Comparison of ENCODE assay signal across 11 cellular contexts in genomic region chr9:78130004-78130403, GRCh38.
DNase-seq lines count a peak whose midpoint lies in the region; ATAC-seq and TF ChIP-seq lines count a peak whose summit lies in the region.
"Had no signal": no experiment of that assay in that cellular context is flagged by ENCODE, and none has a peak within 500 bp of the region (broad histone marks: within the 10 kb centered on the region; RNA-seq: fewer than 3 reads in every experiment).

No MANE protein-coding gene starts in this region.

- no peaks in the 10 kb centered on the region for H4K20me1 ChIP-seq in mammary epithelial cell (ENCODE audit: insufficient read depth, low read length)

- no peak overlapping the region for H3K4me3 Mint-ChIP-seq in activated CD8-positive, alpha-beta memory T cell treated with anti-CD3 and anti-CD28 coated beads, Interleukin-2, amount 10 ng/mL, durations not matched to agents 7 days and 5 days

- peaks cover 4% of the 10 kb centered on the region for H3K4me1 ChIP-seq in mammary epithelial cell (ENCODE audit: insufficient read depth, low read length)

- no peaks in the 10 kb centered on the region for H3K9me3 ChIP-seq in mammary epithelial cell (replicated peaks; ENCODE audit: insufficient read depth, low read length)

- CTCF ChIA-PET in mammary epithelial cell (lab: Charles Lee; ENCODE audit: low non-redundant PET) = interaction anchor here (0.5 to 1.0 kb wide), 2 partner anchors 8 to 79 kb away, joined by 4 read pairs; no protein-coding TSS in a partner anchor
- CTCF ChIA-PET in activated CD8-positive, alpha-beta memory T cell treated with anti-CD3 and anti-CD28 coated beads, Interleukin-2, amount 10 ng/mL, durations not matched to agents 7 days and 5 days (lab: Charles Lee) = interaction anchor here (0.9 to 1.5 kb wide), 2 partner anchors 9 to 643 kb away, joined by 3 to 4 read pairs; no protein-coding TSS in a partner anchor

- H3K79me2 ChIP-seq in mammary epithelial cell (ENCODE audit: insufficient read depth, low read length) = no peaks in the 10 kb centered on the region

- H3K27ac Mint-ChIP-seq in activated CD8-positive, alpha-beta memory T cell treated with anti-CD3 and anti-CD28 coated beads, Interleukin-2, amount 10 ng/mL, durations not matched to agents 7 days and 5 days = no peak overlapping the region

- peaks cover 18% of the 10 kb centered on the region for H3K36me3 Mint-ChIP-seq in activated CD8-positive, alpha-beta memory T cell treated with anti-CD3 and anti-CD28 coated beads, Interleukin-2, amount 10 ng/mL, durations not matched to agents 7 days and 5 days

- H3K27me3 ChIP-seq in mammary epithelial cell (ENCODE audit: insufficient read depth, low read length) = no peaks in the 10 kb centered on the region

- no peak for ATAC-seq in activated CD8-positive, alpha-beta memory T cell treated with anti-CD3 and anti-CD28 coated beads, Interleukin-2, amount 10 ng/mL, durations not matched to agents 7 days and 5 days
- ATAC-seq: left lobe of liver had no signal

- H3K4me3 ChIP-seq in AG10803 (ENCODE audit: low read length) = no peak overlapping the region
- H3K4me3 ChIP-seq in mammary epithelial cell (replicated peaks in 1 of 3; ENCODE audit: insufficient read depth in 1 of 3, low read depth in 2 of 3, low read length in 3 of 3) = no peak overlapping the region

- no peak overlapping the region for H3K27ac ChIP-seq in mammary epithelial cell (ENCODE audit: insufficient read depth, low read depth, low read length)

- H3K36me3 ChIP-seq in mammary epithelial cell (ENCODE audit: insufficient read depth, low read length) = no peaks in the 10 kb centered on the region

- peak overlapping the region; percentile 51 for H2AFZ ChIP-seq in mammary epithelial cell (ENCODE audit: low read depth, low read length)

- dilution Hi-C loops in mammary epithelial cell (cut with HindIII; ENCODE audit: low sequenced_read_pairs) = no loop called here

- H3K27me3 Mint-ChIP-seq in activated CD8-positive, alpha-beta memory T cell treated with anti-CD3 and anti-CD28 coated beads, Interleukin-2, amount 10 ng/mL, durations not matched to agents 7 days and 5 days = peaks cover 12% of the 10 kb centered on the region

- BruUV-seq in mammary epithelial cell (replicated peaks; lab: Mats Ljungman, UMichigan) = no TSS peak

- WGBS in mammary epithelial cell (ENCODE audit: low coverage, missing lambda C conversion rate) = 32% methylated on average over 6 of the region's 6 CpGs

- intact Hi-C loops in mammary epithelial cell (cut with micrococcal nuclease) = loop anchor here (5.0 to 10.0 kb wide), 2 partner anchors 55 to 107 kb away; partner anchors contain the start of gene CEP78

- DNase-seq in AG10803 (ENCODE audit: low read depth) (peak; percentile 29), Kasumi-1 (lab: John Stamatoyannopoulos, UW) (peak; percentile 24 to 27), mammary epithelial cell (peak; percentile 69), left kidney (ENCODE audit: low read depth, low spot score) (peak; percentile 47), NCI-H2227 treated with DMSO at 0.1 percent for 48 hours (lab: John Stamatoyannopoulos, UW) (no peak), GM13976 (ENCODE audit: low spot score) (no peak)
- no peak for DNase-seq in activated CD8-positive, alpha-beta memory T cell treated with anti-CD3 and anti-CD28 coated beads, Interleukin-2, amount 50 U/mL, for 48 hours
- no peak for DNase-seq in activated CD8-positive, alpha-beta memory T cell treated with anti-CD3 and anti-CD28 coated beads, Interleukin-2, amount 10 ng/mL, durations not matched to agents 7 days and 5 days
- DNase-seq: NCI-H510A treated with DMSO at 0.1 percent for 48 hours; stimulated activated CD4-positive, alpha-beta T cell treated with anti-CD3 and anti-CD28 coated beads, Interleukin-4, amount 100 ng/mL, for 24 hours had no signal

- H3K9ac ChIP-seq in mammary epithelial cell (ENCODE audit: insufficient read depth, low read length) = no peak overlapping the region

- TF ChIP-seq CTCF in AG10803 (conservative IDR thresholded peaks at IDR 0.05; ENCODE audit: low read length) (peak; percentile 10; the same call in 1 of the 2 replicates), mammary epithelial cell (conservative IDR thresholded peaks at IDR 0.05 in 1 of 2, IDR thresholded peaks at IDR 0.05 in 1 of 2; ENCODE audit: extremely low read depth in 1 of 2, insufficient read depth in 1 of 2, low read depth in 1 of 2, low read length in 2 of 2) (peak in 1 of 2 donors; percentile 22), GM13976 (IDR thresholded peaks at IDR 0.05; ENCODE audit: borderline replicate concordance, control extremely low read depth, extremely low read depth, insufficient read depth, missing control alignments) (no peak)

- in situ Hi-C loops in mammary epithelial cell (cut with MboI; ENCODE audit: low sequenced_read_pairs in 2 of 2) = no loop called here
- in situ Hi-C loops in GM13976 (cut with MboI; ENCODE audit: low sequenced_read_pairs, unreplicated experiment) = no loop called here

- peaks cover 19% of the 10 kb centered on the region for H3K4me1 Mint-ChIP-seq in activated CD8-positive, alpha-beta memory T cell treated with anti-CD3 and anti-CD28 coated beads, Interleukin-2, amount 10 ng/mL, durations not matched to agents 7 days and 5 days

- H3K9me3 Mint-ChIP-seq in activated CD8-positive, alpha-beta memory T cell treated with anti-CD3 and anti-CD28 coated beads, Interleukin-2, amount 10 ng/mL, durations not matched to agents 7 days and 5 days (ENCODE audit: low read depth) = peaks cover 5% of the 10 kb centered on the region

- no peak overlapping the region for H3K4me2 ChIP-seq in mammary epithelial cell (ENCODE audit: insufficient read depth, low read depth, low read length)

Comparison
In these comparisons a context has a peak if more than half of its experiments do, and no peak if none do; other contexts are left out.
1. DNase-seq: peak in AG10803 (single experiment), Kasumi-1 (2 of 2), mammary epithelial cell (single experiment) and left kidney (single experiment); none in NCI-H2227 treated with DMSO at 0.1 percent for 48 hours (single experiment), activated CD8-positive, alpha-beta memory T cell treated with anti-CD3 and anti-CD28 coated beads, Interleukin-2, amount 50 U/mL, for 48 hours (single experiment), GM13976 (single experiment) and activated CD8-positive, alpha-beta memory T cell treated with anti-CD3 and anti-CD28 coated beads, Interleukin-2, amount 10 ng/mL, durations not matched to agents 7 days and 5 days (single experiment).